ENCODE assay signal across 1 cellular context in genomic region chr3:126474498-126475410, GRCh38.
TF ChIP-seq lines count a peak whose summit lies in the region.

No MANE protein-coding gene starts in this region.

TF ChIP-seq in GM12878, 131 proteins besides CTCF, POLR2A, EP300 and RAD21:
- 0 out of 2 replicates have a peak, but pooled peaks have one; percentile 38 for TF ChIP-seq MXI1 (IDR thresholded peaks at IDR 0.05; ENCODE audit: low read depth, low read length)
- no peak for TF ChIP-seq CHD2 (IDR thresholded peaks at IDR 0.05; ENCODE audit: borderline replicate concordance, low read depth, low read length)
- no peak for TF ChIP-seq IKZF2 (IDR thresholded peaks at IDR 0.05)
- TF ChIP-seq HCFC1 (IDR thresholded peaks at IDR 0.05; ENCODE audit: low read length): no peak
- no peak for TF ChIP-seq BACH1 (IDR thresholded peaks at IDR 0.05; ENCODE audit: borderline replicate concordance)
- no peak for TF ChIP-seq MEF2A (IDR thresholded peaks at IDR 0.05; ENCODE audit: insufficient read depth, low read depth, low read length)
- peak; percentile 2; the same call in 1 of the 2 replicates for TF ChIP-seq ASH2L (IDR thresholded peaks at IDR 0.05; ENCODE audit: borderline replicate concordance, low read depth)
- no peak for TF ChIP-seq NR2C2 (IDR thresholded peaks at IDR 0.05; ENCODE audit: borderline replicate concordance, control insufficient read depth, insufficient read length, low read depth)
- 0 out of 2 replicates have a peak, but pooled peaks have one; percentile 16 for TF ChIP-seq TCF3 (IDR thresholded peaks at IDR 0.05; ENCODE audit: borderline replicate concordance, insufficient read depth, low read depth, low read length)
- TF ChIP-seq USF1 (IDR thresholded peaks at IDR 0.05; ENCODE audit: borderline replicate concordance, extremely low read length, insufficient read depth, low read depth, low read length): no peak
- no peak for TF ChIP-seq HSF1 (IDR thresholded peaks at IDR 0.05; ENCODE audit: low read depth, low read length)
- TF ChIP-seq HDGF (IDR thresholded peaks at IDR 0.05): no peak
- 0 out of 2 replicates have a peak, but pooled peaks have one; percentile 42 for TF ChIP-seq CBFB (IDR thresholded peaks at IDR 0.05; ENCODE audit: low read depth)
- TF ChIP-seq SP1 (IDR thresholded peaks at IDR 0.05; ENCODE audit: low read depth, low read length): no peak
- TF ChIP-seq BHLHE40 (IDR thresholded peaks at IDR 0.05; ENCODE audit: borderline replicate concordance in 1 of 2, low read depth in 2 of 2, low read length in 1 of 2): 0 out of 4 replicates have a peak, but pooled peaks of 1 of the 2 experiments have one; percentile 41
- TF ChIP-seq USF2 (IDR thresholded peaks at IDR 0.05; ENCODE audit: borderline replicate concordance, low read depth, low read length): no peak
- no peak for TF ChIP-seq NR2C1 (IDR thresholded peaks at IDR 0.05)
- TF ChIP-seq SMAD1 (IDR thresholded peaks at IDR 0.05; ENCODE audit: low read depth, partially characterized antibody): no peak
- TF ChIP-seq MYC (IDR thresholded peaks at IDR 0.05; ENCODE audit: insufficient read depth, insufficient read length, insufficient replicate concordance, low read length, severe bottlenecking): no peak
- TF ChIP-seq STAT1 (conservative IDR thresholded peaks at IDR 0.05): no peak
- TF ChIP-seq SKIL (IDR thresholded peaks at IDR 0.05; ENCODE audit: low read depth, poor library complexity, severe bottlenecking): no peak
- 0 out of 2 replicates have a peak, but pooled peaks have one; percentile 11 for TF ChIP-seq TCF12 (IDR thresholded peaks at IDR 0.05; ENCODE audit: low read depth, low read length)
- TF ChIP-seq RFX5 (IDR thresholded peaks at IDR 0.05; ENCODE audit: low read depth, low read length): no peak
- 0 out of 2 replicates have a peak, but pooled peaks have one; percentile 25 for TF ChIP-seq NKRF (conservative IDR thresholded peaks at IDR 0.05)
- TF ChIP-seq PRDM15 (CRISPR knock-in tag; IDR thresholded peaks at IDR 0.05): no peak
- no peak for TF ChIP-seq RELB (IDR thresholded peaks at IDR 0.05; ENCODE audit: low read depth)
- TF ChIP-seq HDAC6 (IDR thresholded peaks at IDR 0.05; ENCODE audit: unreplicated experiment): peak; percentile 11
TF ChIP-seq in GM12878: peak in this region for 8.
